ENCODE assay signal across 26 cellular contexts in the genomic region with DNA sequence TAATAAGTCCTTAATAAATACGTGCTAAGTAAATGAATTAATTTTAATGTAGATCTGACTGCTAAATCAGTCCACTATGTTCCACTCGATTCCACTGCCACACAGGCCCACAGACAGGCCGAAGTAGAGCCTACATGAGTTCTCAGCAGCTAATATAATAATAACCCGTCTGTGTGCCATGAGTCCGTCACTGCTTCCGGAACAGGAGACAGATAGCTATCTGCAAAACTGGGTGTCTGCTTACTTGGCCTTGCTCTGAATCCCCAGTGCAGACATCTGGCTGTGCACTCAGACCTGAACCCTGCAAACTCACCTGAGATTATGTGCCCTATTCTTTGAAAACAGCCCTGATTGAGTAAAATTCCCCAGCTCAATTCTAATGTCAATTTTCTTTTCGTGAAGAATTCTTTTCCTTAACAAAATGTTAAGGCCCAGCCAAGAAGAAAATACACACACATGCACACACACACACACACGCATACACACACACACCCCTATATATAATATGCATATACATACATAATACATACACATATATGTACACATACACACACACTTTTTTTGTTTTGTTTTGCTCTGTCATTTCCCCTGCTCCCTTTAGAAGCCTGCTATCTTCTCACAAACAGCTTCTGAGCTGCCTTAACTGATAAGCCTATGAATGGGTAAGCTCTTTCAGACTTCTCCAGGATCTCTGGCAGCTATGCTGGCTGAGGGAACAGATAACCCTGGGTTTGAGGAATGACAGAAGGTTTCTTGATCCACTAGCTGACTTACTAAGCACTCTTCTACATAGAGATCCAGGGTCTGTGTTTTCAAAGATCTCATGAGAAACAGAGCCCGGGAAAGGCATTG. TPM values are rescaled to one million over a fixed set of nuclear protein-coding genes. Genes with fewer than 3 reads are reported as not detected.
DNase-seq lines count a peak whose midpoint lies in the region; ATAC-seq and TF ChIP-seq lines count a peak whose summit lies in the region.
"Had no signal": no experiment of that assay in that cellular context is flagged by ENCODE, and none has a peak within 500 bp of the region (broad histone marks: within the 10 kb centered on the region; RNA-seq: fewer than 3 reads in every experiment).

No MANE protein-coding gene starts in this region.

- H3K4me3 ChIP-seq in cardiac muscle cell (no peak overlapping the region), heart left ventricle (no peak overlapping the region), endodermal cell (ENCODE audit: low read length) (peak overlapping the region; percentile 61), mesodermal cell (ENCODE audit: extremely low read depth, insufficient read depth, low read length, poor library complexity, severe bottlenecking) (no peak overlapping the region), lower leg skin (ENCODE audit: low read depth, poor library complexity, severe bottlenecking) (no peak overlapping the region)
- H3K4me3 ChIP-seq: MG63 had no signal

- no peaks in the 10 kb centered on the region for H3K27me3 Mint-ChIP-seq in endodermal cell (ENCODE audit: insufficient read depth)
- H3K27me3 Mint-ChIP-seq in activated naive CD4-positive, alpha-beta T cell treated with anti-CD3 and anti-CD28 coated beads for 36 hours (ENCODE audit: low read depth) = peaks cover 6% of the 10 kb centered on the region
- H3K27me3 Mint-ChIP-seq: IgD-negative memory B cell had no signal

- H3K27me3 ChIP-seq in cardiac muscle cell (no peaks in the 10 kb centered on the region), heart left ventricle (peaks cover 0 to 4% (median 0%) of the 10 kb centered on the region in 9 donors), endodermal cell (ENCODE audit: control insufficient read depth, insufficient read depth, low read length, poor library complexity, severe bottlenecking) (no peaks in the 10 kb centered on the region)

- H3K27ac ChIP-seq in cardiac muscle cell (peak overlapping the region; percentile 68), heart left ventricle (no peak overlapping the region), endodermal cell (ENCODE audit: low read depth, low read length) (no peak overlapping the region), mesodermal cell (ENCODE audit: low read depth, low read length, severe bottlenecking) (peak overlapping the region; percentile 81)
- H3K27ac ChIP-seq: 22Rv1, HL-60 had no signal

- peak overlapping the region; percentile 49 for H3K27ac Mint-ChIP-seq in endodermal cell
- H3K27ac Mint-ChIP-seq in activated naive CD4-positive, alpha-beta T cell treated with anti-CD3 and anti-CD28 coated beads for 36 hours = no peak overlapping the region
- H3K27ac Mint-ChIP-seq: HFFc6 had no signal

- H3K36me3 ChIP-seq in cardiac muscle cell (no peaks in the 10 kb centered on the region), heart left ventricle (no peaks in the 10 kb centered on the region), endodermal cell (ENCODE audit: control insufficient read depth, insufficient read depth, low read length) (no peaks in the 10 kb centered on the region), mesodermal cell (ENCODE audit: control insufficient read depth, insufficient read depth, low read length) (no peaks in the 10 kb centered on the region)
- H3K36me3 ChIP-seq: MG63 had no signal

- TF ChIP-seq CTCF in cardiac muscle cell (IDR thresholded peaks at IDR 0.05; ENCODE audit: low read depth, low read length) = no peak
- no peak for TF ChIP-seq CTCF in heart left ventricle (IDR thresholded peaks at IDR 0.05)
- TF ChIP-seq CTCF in endodermal cell (conservative IDR thresholded peaks at IDR 0.05) = no peak
- no peak for TF ChIP-seq CTCF in lower leg skin (IDR thresholded peaks at IDR 0.05)

- H3K4me1 ChIP-seq in cardiac muscle cell (ENCODE audit: low read depth) = peaks cover 54% of the 10 kb centered on the region
- no peaks in the 10 kb centered on the region for H3K4me1 ChIP-seq in heart left ventricle
- peaks cover 16% of the 10 kb centered on the region for H3K4me1 ChIP-seq in endodermal cell (ENCODE audit: control insufficient read depth, insufficient read depth, low read length)
- H3K4me1 ChIP-seq in mesodermal cell (ENCODE audit: control insufficient read depth, insufficient read depth, low read length, poor library complexity, severe bottlenecking) = peaks cover 10% of the 10 kb centered on the region

- H3K9me3 ChIP-seq in cardiac muscle cell (ENCODE audit: low read depth) = no peaks in the 10 kb centered on the region
- no peaks in the 10 kb centered on the region for H3K9me3 ChIP-seq in heart left ventricle
- H3K9me3 ChIP-seq in endodermal cell (ENCODE audit: control insufficient read depth, low read length) = no peaks in the 10 kb centered on the region
- no peaks in the 10 kb centered on the region for H3K9me3 ChIP-seq in mesodermal cell (ENCODE audit: control insufficient read depth, low read length)
- H3K9me3 ChIP-seq: MG63 had no signal

- H3K9ac ChIP-seq in endodermal cell (ENCODE audit: extremely low read depth, low read length, poor library complexity, severe bottlenecking) = no peak overlapping the region

- intact Hi-C loops in heart left ventricle (cut with DNase I) = no loop called here
- intact Hi-C loops in activated naive CD4-positive, alpha-beta T cell treated with anti-CD3 and anti-CD28 coated beads for 36 hours (cut with micrococcal nuclease) = no loop called here
- intact Hi-C loops in lower leg skin (cut with DNase I; ENCODE audit: low total_unique reads) = no loop called here

- H3K4me3 Mint-ChIP-seq in endodermal cell = peak overlapping the region; percentile 5
- H3K4me3 Mint-ChIP-seq in activated naive CD4-positive, alpha-beta T cell treated with anti-CD3 and anti-CD28 coated beads for 36 hours = no peak overlapping the region
- H3K4me3 Mint-ChIP-seq: CD14-positive monocyte, HFFc6, IgD-negative memory B cell had no signal

- WGBS in heart left ventricle, 4 donors = 68 to 75% (median 70%) methylated on average over 9 of the region's 9 CpGs
- 85 to 92% methylated on average over 6 to 9 of the region's 9 CpGs for WGBS in endodermal cell (ENCODE audit: insufficient coverage in 1 of 2, insufficient read length in 1 of 2), 2 experiments
- 82 to 92% methylated on average over 6 to 7 of the region's 9 CpGs for whole genome bisulfite sequencing in mesodermal cell (ENCODE audit: insufficient coverage in 2 of 2), 2 experiments
- 84 to 87% methylated on average over 9 of the region's 9 CpGs for WGBS in lower leg skin, 2 donors

- CTCF ChIA-PET in activated naive CD4-positive, alpha-beta T cell treated with anti-CD3 and anti-CD28 coated beads for 36 hours (lab: Charles Lee) = interaction anchor here (0.7 kb wide), 1 partner anchor 53 kb away, joined by 3 read pairs; no protein-coding TSS in a partner anchor

- no peaks in the 10 kb centered on the region for H3K9me3 Mint-ChIP-seq in endodermal cell
- H3K9me3 Mint-ChIP-seq in activated naive CD4-positive, alpha-beta T cell treated with anti-CD3 and anti-CD28 coated beads for 36 hours = no peaks in the 10 kb centered on the region

- ATAC-seq in heart left ventricle (no peak), GM19467 (IDR thresholded peaks at IDR 0.05; ENCODE audit: unreplicated experiment) (no peak)
- ATAC-seq: Right ventricle myocardium inferior had no signal

- peaks cover 38% of the 10 kb centered on the region for H3K4me1 Mint-ChIP-seq in endodermal cell
- H3K4me1 Mint-ChIP-seq in activated naive CD4-positive, alpha-beta T cell treated with anti-CD3 and anti-CD28 coated beads for 36 hours (ENCODE audit: low read depth) = no peaks in the 10 kb centered on the region
- H3K4me1 Mint-ChIP-seq: CD14-positive monocyte had no signal

- no peaks in the 10 kb centered on the region for H3K36me3 Mint-ChIP-seq in endodermal cell (ENCODE audit: low read depth)
- no peaks in the 10 kb centered on the region for H3K36me3 Mint-ChIP-seq in activated naive CD4-positive, alpha-beta T cell treated with anti-CD3 and anti-CD28 coated beads for 36 hours (ENCODE audit: low read depth)
- H3K36me3 Mint-ChIP-seq: CD14-positive monocyte, IgD-negative memory B cell had no signal

- TF ChIP-seq POLR2A in heart left ventricle (IDR thresholded peaks at IDR 0.05) (no peak), lower leg skin (IDR thresholded peaks at IDR 0.05) (no peak)

- DNase-seq in cardiac muscle cell (ENCODE audit: low read depth in 1 of 2, low spot score in 1 of 2) (peak in 1 of 2 donors; percentile 16), heart left ventricle (no peak), endodermal cell (peak; percentile 63), T-helper 1 cell (no peak), lower leg skin (ENCODE audit: low spot score in 2 of 2) (no peak)
- no peak for DNase-seq in activated naive CD4-positive, alpha-beta T cell treated with anti-CD3 and anti-CD28 coated beads for 36 hours
- DNase-seq: AML-193, COR-L47, DMS 273 treated with DMSO at 0.1 percent for 48 hours, DND-41, H7, HFFc6, Kasumi-1, MG63, NCI-H1048, NCI-H1436 treated with DMSO at 0.1 percent for 48 hours, NCI-H2029 treated with DMSO at 0.1 percent for 48 hours, NCI-H2171, NCI-H526 treated with DMSO at 0.1 percent for 48 hours had no signal

RNA-seq across cellular contexts. Expression of gene TOM1L1, which starts 39.8 kb away (rescaled TPM):
- total RNA-seq in cardiac muscle cell (26.4 and 37.7 TPM in 2 replicates), heart left ventricle (10 to 100 TPM in 3 of 9 donors, 1 to 10 TPM in 6; 7.2 to 19.7 (median 9.9) TPM), endodermal cell (10 to 100 TPM; 54.9 to 55.6 TPM), lower leg skin (10 to 100 TPM; 35.1 to 63.2 (median 42.3) TPM)
- polyA plus RNA-seq in cardiac muscle cell (23.7 and 33.5 TPM in 2 replicates), heart left ventricle (1 to 10 TPM; 6.1 to 7.9 TPM)
- 30.7 TPM for polyA plus RNA-seq in endodermal cell (2013, experiment 1 of 2)
- polyA plus RNA-seq in endodermal cell (2013, experiment 2 of 2) = 31.3 TPM
- 22.7 TPM for polyA plus RNA-seq in mesodermal cell (2013, experiment 1 of 2)
- 26.9 TPM for polyA plus RNA-seq in mesodermal cell (2013, experiment 2 of 2)
- total RNA-seq in activated naive CD4-positive, alpha-beta T cell treated with anti-CD3 and anti-CD28 coated beads for 36 hours = 1 to 10 TPM; 1.2 to 1.3 TPM
- polyA plus RNA-seq: CD14-positive monocyte, IgD-negative memory B cell had no signal

Comparison
In these comparisons a context has a peak if more than half of its experiments do, and no peak if none do; other contexts are left out.
1. H3K27ac ChIP-seq: peak in cardiac muscle cell (single experiment) and mesodermal cell (single experiment); none in heart left ventricle (0 of 12) and endodermal cell (single experiment).